In genomic region chr5:13578311-13579039, GRCh38 we compare ENCODE assay signal across 1 cellular context.
TF ChIP-seq lines count a peak whose summit lies in the region.

No MANE protein-coding gene starts in this region.

TF ChIP-seq in GM23338, 12 proteins besides CTCF, POLR2A, EP300 and RAD21:
- peak; percentile 24 for TF ChIP-seq REST (IDR thresholded peaks at IDR 0.05; ENCODE audit: unreplicated experiment)
